Comparison of ENCODE assay signal across 24 cellular contexts in the genomic region with DNA sequence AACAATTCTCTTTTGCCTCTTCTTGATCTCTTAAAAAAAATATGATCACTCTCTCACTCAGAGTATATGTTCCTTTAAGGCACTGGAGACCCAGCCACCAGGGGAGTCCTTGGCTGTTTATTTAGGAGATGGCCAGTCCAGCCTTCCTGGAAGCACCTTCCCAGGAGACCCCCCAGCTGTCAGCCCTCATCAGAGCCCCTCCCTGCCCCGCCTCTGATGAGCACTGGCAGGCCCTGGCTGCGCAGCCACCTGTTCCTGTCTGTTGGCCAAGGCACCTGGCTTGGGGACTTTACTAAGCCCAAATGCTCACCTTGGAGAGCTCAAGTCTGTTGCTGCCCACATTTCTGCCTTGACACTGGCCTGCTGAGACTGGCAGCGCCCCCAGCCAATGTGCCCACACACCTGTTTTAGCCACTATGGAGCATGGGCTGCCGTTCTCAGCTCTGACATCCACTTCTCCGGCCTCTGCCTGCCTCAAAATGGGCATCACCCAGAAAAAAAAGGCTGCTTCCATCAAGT.
A peak's percentile ranks its signal among the peaks of the same experiment; 100 is the strongest.
DNase-seq lines count a peak whose midpoint lies in the region; ATAC-seq lines count a peak whose summit lies in the region.
"Had no signal": no experiment of that assay in that cellular context is flagged by ENCODE, and none has a peak within 500 bp of the region (broad histone marks: within the 10 kb centered on the region; RNA-seq: fewer than 3 reads in every experiment).

No MANE protein-coding gene starts in this region.

- ATAC-seq in activated naive CD4-positive, alpha-beta T cell treated with anti-CD3 and anti-CD28 coated beads, Interleukin-2, amount 50 U/mL, for 72 hours = no peak
- ATAC-seq: GM23338, HepG2, K562 had no signal

- peak; percentile 25 for DNase-seq in DMS 273 (lab: John Stamatoyannopoulos, UW; ENCODE audit: unreplicated experiment)
- DNase-seq in DMS 273 treated with DMSO at 0.1 percent for 48 hours (lab: John Stamatoyannopoulos, UW) = no peak
- DNase-seq in activated naive CD4-positive, alpha-beta T cell treated with anti-CD3 and anti-CD28 coated beads, Interleukin-2, amount 50 U/mL, for 72 hours (ENCODE audit: low spot score in 2 of 2) = no peak
- DNase-seq in activated naive CD4-positive, alpha-beta T cell (lab: John Stamatoyannopoulos, UW) = no peak
- peak; percentile 33 to 73 for DNase-seq in cerebellar nuclear complex (lab: John Stamatoyannopoulos, UW)
- peak in 3 of 49 donors; percentile 13 to 79 (median 63) for DNase-seq in substantia nigra (lab: John Stamatoyannopoulos, UW)
- DNase-seq in activated gamma-delta T cell treated with Interleukin-2 at 50 U/mL for 16 hours = no peak
- no peak for DNase-seq in T-helper 1 cell
- DNase-seq: ACHN; CD4-positive, alpha-beta memory T cell; GDM1; MM.1S; NCI-H1048; NCI-H1436; NCI-H187 treated with DMSO at 0.1 percent for 48 hours; NCI-H345; NCI-H526; Peyer's patch had no signal

- peaks cover 10 to 51% of the 10 kb centered on the region in 2 donors for H3K36me3 Mint-ChIP-seq in activated naive CD4-positive, alpha-beta T cell treated with anti-CD3 and anti-CD28 coated beads, Interleukin-2, amount 50 U/mL, for 72 hours

- peak overlapping the region; percentile 8 for H3K27ac ChIP-seq in substantia nigra (ENCODE audit: low read depth, low read length, poor library complexity, severe bottlenecking)
- H3K27ac ChIP-seq: 22Rv1, BLaER1, HL-60, Peyer's patch had no signal

- H3K27ac Mint-ChIP-seq in activated naive CD4-positive, alpha-beta T cell treated with anti-CD3 and anti-CD28 coated beads, Interleukin-2, amount 50 U/mL, for 72 hours = peak overlapping the region; percentile 30 to 81
- H3K27ac Mint-ChIP-seq: GM23338 had no signal

- no peaks in the 10 kb centered on the region for H3K9me3 Mint-ChIP-seq in activated naive CD4-positive, alpha-beta T cell treated with anti-CD3 and anti-CD28 coated beads, Interleukin-2, amount 50 U/mL, for 72 hours
- H3K9me3 Mint-ChIP-seq: CD4-positive, alpha-beta memory T cell; GM23338 had no signal

Comparison
In these comparisons a context has a peak if more than half of its experiments do, and no peak if none do; other contexts are left out.
1. DNase-seq: peak in DMS 273 (single experiment) and cerebellar nuclear complex (2 of 2); none in DMS 273 treated with DMSO at 0.1 percent for 48 hours (single experiment), activated naive CD4-positive, alpha-beta T cell treated with anti-CD3 and anti-CD28 coated beads, Interleukin-2, amount 50 U/mL, for 72 hours (0 of 2), activated naive CD4-positive, alpha-beta T cell (0 of 4), activated gamma-delta T cell treated with Interleukin-2 at 50 U/mL for 16 hours (single experiment) and T-helper 1 cell (0 of 5).